ENCODE assay signal across 9 cellular contexts in genomic region chr4:185634066-185634652, GRCh38.
A peak's percentile ranks its signal among the peaks of the same experiment; 100 is the strongest.
DNase-seq lines count a peak whose midpoint lies in the region; ATAC-seq and TF ChIP-seq lines count a peak whose summit lies in the region.
"Had no signal": no experiment of that assay in that cellular context is flagged by ENCODE, and none has a peak within 500 bp of the region (broad histone marks: within the 10 kb centered on the region; RNA-seq: fewer than 3 reads in every experiment).

No MANE protein-coding gene starts in this region.

- DNase-seq in LHCN-M2 (ENCODE audit: low read depth): peak; percentile 17
- DNase-seq in cardiac fibroblast (ENCODE audit: low read depth in 2 of 2): peak in 1 of 2 donors; percentile 53
- DNase-seq in neural crest cell (ENCODE audit: low read depth, low spot score): no peak
- DNase-seq in T-helper 9 cell: no peak
- no peak for DNase-seq in naive thymus-derived CD8-positive, alpha-beta T cell
- no peak for DNase-seq in activated CD4-positive, alpha-beta T cell treated with anti-CD3 and anti-CD28 coated beads for 4 hours
- DNase-seq in 8988T: no peak

- TF ChIP-seq CTCF in DOHH2 (IDR thresholded peaks at IDR 0.05; ENCODE audit: low read depth, low read length, poor library complexity, severe bottlenecking) (peak; percentile 66), cardiac fibroblast (IDR thresholded peaks at IDR 0.05; ENCODE audit: low read depth, low read length) (peak; percentile 48), neural crest cell (conservative IDR thresholded peaks at IDR 0.05) (peak; percentile 76)

- H3K4me1 ChIP-seq in DOHH2 (ENCODE audit: control insufficient read depth, low read length): no peaks in the 10 kb centered on the region
- H3K4me1 ChIP-seq: SJSA1 had no signal

- H3K9me3 ChIP-seq in DOHH2 (ENCODE audit: control insufficient read depth, insufficient read depth, low read length): peaks cover 3% of the 10 kb centered on the region; the same call in 1 of the 2 replicates
- H3K9me3 ChIP-seq: SJSA1 had no signal

- no peak for ATAC-seq in naive thymus-derived CD8-positive, alpha-beta T cell

- H3K27me3 ChIP-seq in DOHH2 (ENCODE audit: control insufficient read depth, low read length): 0 out of 2 replicates have a peak, but pooled peaks cover 2% of the 10 kb centered on the region
- H3K27me3 ChIP-seq: SJSA1 had no signal

- no peaks in the 10 kb centered on the region for H3F3A ChIP-seq in DOHH2 (ENCODE audit: control insufficient read depth, insufficient read depth)

- H3K36me3 Mint-ChIP-seq in neural crest cell (ENCODE audit: low read depth): peaks cover under 1% of the 10 kb centered on the region
- H3K36me3 Mint-ChIP-seq in naive thymus-derived CD8-positive, alpha-beta T cell: no peaks in the 10 kb centered on the region

- H4K20me1 ChIP-seq in DOHH2 (ENCODE audit: control insufficient read depth, insufficient read depth, low read depth, low read length): no peaks in the 10 kb centered on the region

- no peaks in the 10 kb centered on the region for H3K4me1 Mint-ChIP-seq in neural crest cell
- peaks cover 0 to 6% (median 3%) of the 10 kb centered on the region in 4 donors for H3K4me1 Mint-ChIP-seq in naive thymus-derived CD8-positive, alpha-beta T cell

- POLR2A ChIA-PET in naive thymus-derived CD8-positive, alpha-beta T cell (lab: Charles Lee): no interaction called here

- no peaks in the 10 kb centered on the region for H3K27me3 Mint-ChIP-seq in neural crest cell (ENCODE audit: low read depth)
- H3K27me3 Mint-ChIP-seq in naive thymus-derived CD8-positive, alpha-beta T cell: peaks cover 5 to 41% (median 25%) of the 10 kb centered on the region in 5 donors

- H3K79me2 ChIP-seq in DOHH2 (ENCODE audit: control insufficient read depth, low read length): no peaks in the 10 kb centered on the region

- H3K4me3 Mint-ChIP-seq in neural crest cell: no peak overlapping the region
- no peak overlapping the region for H3K4me3 Mint-ChIP-seq in naive thymus-derived CD8-positive, alpha-beta T cell

- no peak overlapping the region for H3K4me2 ChIP-seq in DOHH2 (ENCODE audit: low read length)

- no peaks in the 10 kb centered on the region for H3K9me3 Mint-ChIP-seq in neural crest cell
- peaks cover 0 to 5% (median 0%) of the 10 kb centered on the region in 9 donors for H3K9me3 Mint-ChIP-seq in naive thymus-derived CD8-positive, alpha-beta T cell

- H3K27ac ChIP-seq in DOHH2 (ENCODE audit: low read depth, low read length): no peak overlapping the region
- H3K27ac ChIP-seq: SJSA1 had no signal

- no peak overlapping the region for H3K27ac Mint-ChIP-seq in neural crest cell (ENCODE audit: unreplicated experiment)
- H3K27ac Mint-ChIP-seq in naive thymus-derived CD8-positive, alpha-beta T cell: no peak overlapping the region

- H3K36me3 ChIP-seq in DOHH2 (ENCODE audit: control insufficient read depth, low read length): no peaks in the 10 kb centered on the region
- H3K36me3 ChIP-seq: SJSA1 had no signal

- H3K9me2 ChIP-seq in DOHH2 (replicated peaks; ENCODE audit: control insufficient read depth, low read length): no peaks in the 10 kb centered on the region

- H3K4me3 ChIP-seq in DOHH2 (ENCODE audit: low read length) (no peak overlapping the region), cardiac fibroblast (replicated peaks in 1 of 2; ENCODE audit: low read depth in 2 of 2, low read length in 2 of 2) (no peak overlapping the region)
- H3K4me3 ChIP-seq: SJSA1 had no signal
